ENCODE assay signal across 1 cellular context in genomic region chr17:42019509-42020404, GRCh38.
A peak's percentile ranks its signal among the peaks of the same experiment; 100 is the strongest.
TF ChIP-seq lines count a peak whose summit lies in the region.

Gene NKIRAS2, plus strand, starts transcription at chr17:42020090. Its CDS starts 1,488 bp downstream, at chr17:42021578.

TF ChIP-seq in H1, 55 proteins besides CTCF, POLR2A, EP300 and RAD21 (continued from another document):
- TF ChIP-seq, protein P1, sequence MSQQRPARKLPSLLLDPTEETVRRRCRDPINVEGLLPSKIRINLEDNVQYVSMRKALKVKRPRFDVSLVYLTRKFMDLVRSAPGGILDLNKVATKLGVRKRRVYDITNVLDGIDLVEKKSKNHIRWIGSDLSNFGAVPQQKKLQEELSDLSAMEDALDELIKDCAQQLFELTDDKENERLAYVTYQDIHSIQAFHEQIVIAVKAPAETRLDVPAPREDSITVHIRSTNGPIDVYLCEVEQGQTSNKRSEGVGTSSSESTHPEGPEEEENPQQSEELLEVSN (IDR thresholded peaks at IDR 0.05), result peak; percentile 36; the same call in 1 of the 2 replicates
- no peak for TF ChIP-seq POU5F1 (IDR thresholded peaks at IDR 0.05; ENCODE audit: low read depth, low read length)
- peak; percentile 43 for TF ChIP-seq TAF7 (optimal IDR thresholded peaks at IDR 0.05; ENCODE audit: borderline replicate concordance, low read depth, low read length)
- peak; percentile 30 for TF ChIP-seq KDM4A (IDR thresholded peaks at IDR 0.05; ENCODE audit: low read depth, low read length, severe bottlenecking)
- TF ChIP-seq PHF8 (conservative IDR thresholded peaks at IDR 0.05; ENCODE audit: low read depth, low read length), result peak; percentile 79
- TF ChIP-seq TBP (IDR thresholded peaks at IDR 0.05; ENCODE audit: low read depth, low read length), result peak; percentile 49; the same call in 1 of the 2 replicates
- no peak for TF ChIP-seq NANOG (IDR thresholded peaks at IDR 0.05; ENCODE audit: insufficient read depth, low read depth, low read length, poor library complexity, severe bottlenecking)
- TF ChIP-seq RNF2 (IDR thresholded peaks at IDR 0.05; ENCODE audit: borderline replicate concordance, low read depth, low read length, missing control alignments, poor library complexity, severe bottlenecking), result no peak
